23 cellular contexts compared by ENCODE assay signal in genomic region chr15:57316451-57316850, GRCh38. TPM values are rescaled to one million over a fixed set of nuclear protein-coding genes. Genes with fewer than 3 reads are reported as not detected.
A peak's percentile ranks its signal among the peaks of the same experiment; 100 is the strongest.
DNase-seq lines count a peak whose midpoint lies in the region; ATAC-seq, FAIRE-seq and TF ChIP-seq lines count a peak whose summit lies in the region.
"Had no signal": no experiment of that assay in that cellular context is flagged by ENCODE, and none has a peak within 500 bp of the region (broad histone marks: within the 10 kb centered on the region; RNA-seq: fewer than 3 reads in every experiment).

No MANE protein-coding gene starts in this region.

- no peak overlapping the region for H3K27ac ChIP-seq in right cardiac atrium (ENCODE audit: low read length)
- H3K27ac ChIP-seq: 22Rv1; A549; BLaER1 treated with 17β-estradiol and CSF1 and Interleukin-3, amounts not matched to agents 10 nM and 100 nM; C4-2B had no signal

- DNase-seq in right cardiac atrium (peak in 2 of 3 donors; percentile 6 to 19), Right ventricle myocardium inferior (ENCODE audit: missing footprints) (no peak), chondrocyte (ENCODE audit: low spot score) (peak; percentile 55), urothelium cell line (ENCODE audit: low spot score) (no peak), NCI-H2227 treated with DMSO at 0.1 percent for 48 hours (lab: John Stamatoyannopoulos, UW) (no peak), dermis blood vessel endothelial cell (no peak)
- DNase-seq: AML-193; Caco-2; Calu3; CD4-positive, alpha-beta T cell; CD8-positive, alpha-beta T cell; DMS79 treated with DMSO at 0.1 percent for 48 hours; GF-D8 had no signal

- WGBS in right cardiac atrium: 68% methylated on average over 4 of the region's 4 CpGs

- peak; percentile 65 for FAIRE-seq in urothelium cell line (lab: Jason Lieb, UNC)
- FAIRE-seq: A549, D721Med, G401.6, GM12891, GM18507 had no signal

- ATAC-seq in right cardiac atrium: no peak
- ATAC-seq in Right ventricle myocardium inferior: no peak
- no peak for ATAC-seq in GM18502 (IDR thresholded peaks at IDR 0.05; ENCODE audit: poor library complexity, unreplicated experiment)
- ATAC-seq: A549; CD8-positive, alpha-beta T cell had no signal

- no peak overlapping the region for H3K27ac Mint-ChIP-seq in chondrocyte (ENCODE audit: unreplicated experiment)
- H3K27ac Mint-ChIP-seq: B cell; CD4-positive, alpha-beta T cell; CD8-positive, alpha-beta T cell had no signal

- H3K4me3 Mint-ChIP-seq in chondrocyte (ENCODE audit: unreplicated experiment): no peak overlapping the region
- H3K4me3 Mint-ChIP-seq: B cell; CD4-positive, alpha-beta T cell; CD8-positive, alpha-beta T cell had no signal

- no peak for TF ChIP-seq CTCF in chondrocyte (IDR thresholded peaks at IDR 0.05)

- no peak overlapping the region for H3K4me3 ChIP-seq in right cardiac atrium (ENCODE audit: low read length)
- H3K4me3 ChIP-seq: A549; BLaER1 treated with 17β-estradiol and CSF1 and Interleukin-3, amounts not matched to agents 10 nM and 100 nM had no signal

- no peaks in the 10 kb centered on the region for H3K9me3 ChIP-seq in right cardiac atrium (ENCODE audit: control insufficient read depth, low read length)
- H3K9me3 ChIP-seq: A549, Caco-2 had no signal

- no peaks in the 10 kb centered on the region for H3K9me3 Mint-ChIP-seq in chondrocyte (ENCODE audit: low read depth)
- H3K9me3 Mint-ChIP-seq: CD4-positive, alpha-beta T cell; CD8-positive, alpha-beta T cell had no signal

- peaks cover 14% of the 10 kb centered on the region for H3K4me1 Mint-ChIP-seq in chondrocyte (ENCODE audit: low read depth)

- intact Hi-C loops in right cardiac atrium (cut with DNase I) (no loop called here), Right ventricle myocardium inferior (cut with DNase I) (no loop called here)

- no peaks in the 10 kb centered on the region for H3K27me3 Mint-ChIP-seq in chondrocyte (ENCODE audit: low read depth)
- H3K27me3 Mint-ChIP-seq: B cell; CD4-positive, alpha-beta T cell had no signal

- H3K4me1 ChIP-seq in right cardiac atrium (ENCODE audit: control insufficient read depth, insufficient read depth, low read length): peaks cover 3% of the 10 kb centered on the region

- no peaks in the 10 kb centered on the region for H3K27me3 ChIP-seq in right cardiac atrium (ENCODE audit: control insufficient read depth, insufficient read depth)
- H3K27me3 ChIP-seq: BLaER1 treated with 17β-estradiol and CSF1 and Interleukin-3, amounts not matched to agents 10 nM and 100 nM had no signal

- no peaks in the 10 kb centered on the region for H3K36me3 Mint-ChIP-seq in chondrocyte (ENCODE audit: low read depth)
- H3K36me3 Mint-ChIP-seq: CD8-positive, alpha-beta T cell had no signal

RNA-seq across cellular contexts. Expression of gene CGNL1, which starts 59.9 kb away (rescaled TPM):
- total RNA-seq in right cardiac atrium (10 to 100 TPM; 48.6 to 59.9 (median 53.1) TPM), Right ventricle myocardium inferior (10.0 TPM), chondrocyte (4.6 to 7.2 TPM (median 7.1 TPM) in 3 replicates), dermis blood vessel endothelial cell (16.3 and 21.1 TPM in 2 replicates)
- polyA plus RNA-seq in right cardiac atrium: 12.7 TPM
- total RNA-seq: CD4-positive, alpha-beta T cell; CD8-positive, alpha-beta T cell had no signal

Comparison
In these comparisons a context has a peak if more than half of its experiments do, and no peak if none do; other contexts are left out.
1. DNase-seq: peak in right cardiac atrium (2 of 3) and chondrocyte (single experiment); none in Right ventricle myocardium inferior (single experiment), urothelium cell line (single experiment), NCI-H2227 treated with DMSO at 0.1 percent for 48 hours (single experiment) and dermis blood vessel endothelial cell (single experiment).